In the genomic region with DNA sequence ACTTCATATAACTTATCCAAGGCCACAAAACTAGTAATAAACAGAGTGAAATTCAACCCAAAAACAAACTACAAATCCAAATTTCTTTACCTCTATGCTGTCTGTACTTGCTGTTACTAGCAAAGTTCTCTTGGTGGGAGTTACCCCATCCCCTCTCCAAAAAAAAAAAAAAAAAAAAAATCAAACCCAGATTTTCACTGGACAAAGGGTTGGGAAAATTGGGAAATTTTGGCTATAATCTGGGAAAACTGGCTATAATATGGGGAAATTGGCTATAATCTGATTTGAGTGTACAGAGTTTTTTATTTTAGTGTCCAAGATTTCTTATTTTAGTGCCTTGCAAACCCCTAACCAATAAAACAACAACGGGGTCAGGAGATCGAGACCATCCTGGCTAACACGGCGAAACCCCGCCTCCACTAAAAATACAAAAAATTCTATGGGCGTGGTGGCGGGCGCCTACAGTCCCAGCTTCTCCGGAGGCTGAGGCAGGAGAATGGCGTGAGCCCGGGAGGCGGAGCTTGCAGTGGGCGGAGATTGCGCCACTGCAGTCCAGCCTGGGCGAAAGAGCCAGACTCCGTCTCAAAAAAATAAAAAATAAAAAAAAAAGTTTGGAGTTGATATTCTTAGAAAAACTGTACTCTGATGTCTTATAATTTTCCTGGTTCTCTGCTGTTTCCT, we compare ENCODE assay signal across 9 cellular contexts.
DNase-seq lines count a peak whose midpoint lies in the region; ATAC-seq and TF ChIP-seq lines count a peak whose summit lies in the region.
"Had no signal": no experiment of that assay in that cellular context is flagged by ENCODE, and none has a peak within 500 bp of the region (broad histone marks: within the 10 kb centered on the region; RNA-seq: fewer than 3 reads in every experiment).

No MANE protein-coding gene starts in this region.

- H3K36me3 ChIP-seq in right atrium auricular region = no peaks in the 10 kb centered on the region

- peak overlapping the region; percentile 33; the same call in 1 of the 2 replicates for H3K4me3 Mint-ChIP-seq in HFFc6
- no peak overlapping the region for H3K4me3 Mint-ChIP-seq in activated B cell treated with CpG ODN at 0.5 μM for 24 hours
- H3K4me3 Mint-ChIP-seq in stimulated activated naive B cell treated with anti-CD40 and anti-IgM and Interleukin-4, amounts not matched to agents 10 μg/mL and 1 μg/mL and 100 μg/mL, for 72 hours = peak overlapping the region in 1 of 2 donors; percentile 11
- H3K4me3 Mint-ChIP-seq in activated naive CD8-positive, alpha-beta T cell treated with anti-CD3 and anti-CD28 coated beads, Interleukin-2, amount 50 U/mL, for 24 hours = no peak overlapping the region

- TF ChIP-seq CTCF in HFFc6 (IDR thresholded peaks at IDR 0.05) (no peak), activated B cell treated with CpG ODN at 0.5 μM for 24 hours (IDR thresholded peaks at IDR 0.05) (no peak), right atrium auricular region (IDR thresholded peaks at IDR 0.05) (no peak)

- ATAC-seq in activated B cell treated with CpG ODN at 0.5 μM for 24 hours (ENCODE audit: low read depth) = no peak
- no peak for ATAC-seq in stimulated activated naive B cell treated with anti-CD40 and anti-IgM and Interleukin-4, amounts not matched to agents 10 μg/mL and 1 μg/mL and 100 μg/mL, for 72 hours (replicated peaks)
- no peak for ATAC-seq in GM18861 (IDR thresholded peaks at IDR 0.05; ENCODE audit: unreplicated experiment)
- ATAC-seq in activated naive CD8-positive, alpha-beta T cell treated with anti-CD3 and anti-CD28 coated beads, Interleukin-2, amount 50 U/mL, for 24 hours = no peak

- POLR2A ChIA-PET in activated B cell treated with CpG ODN at 0.5 μM for 24 hours (lab: Charles Lee) = interaction anchor here (0.6 to 1.5 kb wide), 6 partner anchors 12 to 223 kb away, joined by 4 to 6 read pairs (median 4); a partner anchor contains a TSS

- peak overlapping the region; percentile 72 to 81 for H3K27ac ChIP-seq in right atrium auricular region

- H3K36me3 Mint-ChIP-seq in HFFc6 (ENCODE audit: low read depth) (no peaks in the 10 kb centered on the region), activated B cell treated with CpG ODN at 0.5 μM for 24 hours (ENCODE audit: low read depth) (peaks cover 38% of the 10 kb centered on the region)
- peaks cover 60 to 65% of the 10 kb centered on the region in 2 donors for H3K36me3 Mint-ChIP-seq in stimulated activated naive B cell treated with anti-CD40 and anti-IgM and Interleukin-4, amounts not matched to agents 10 μg/mL and 1 μg/mL and 100 μg/mL, for 72 hours
- peaks cover 14% of the 10 kb centered on the region for H3K36me3 Mint-ChIP-seq in activated naive CD8-positive, alpha-beta T cell treated with anti-CD3 and anti-CD28 coated beads, Interleukin-2, amount 50 U/mL, for 24 hours (ENCODE audit: low read depth)

- H3K4me1 ChIP-seq in right atrium auricular region = peaks cover 0 to 30% of the 10 kb centered on the region in 2 donors

- H3K27ac Mint-ChIP-seq in HFFc6 = no peak overlapping the region; the same call in 1 of the 2 replicates
- peak overlapping the region; percentile 72 for H3K27ac Mint-ChIP-seq in activated B cell treated with CpG ODN at 0.5 μM for 24 hours
- H3K27ac Mint-ChIP-seq in stimulated activated naive B cell treated with anti-CD40 and anti-IgM and Interleukin-4, amounts not matched to agents 10 μg/mL and 1 μg/mL and 100 μg/mL, for 72 hours = peak overlapping the region; percentile 95
- H3K27ac Mint-ChIP-seq in activated naive CD8-positive, alpha-beta T cell treated with anti-CD3 and anti-CD28 coated beads, Interleukin-2, amount 50 U/mL, for 24 hours = no peak overlapping the region

- no peaks in the 10 kb centered on the region for H3K9me3 Mint-ChIP-seq in HFFc6
- no peaks in the 10 kb centered on the region for H3K9me3 Mint-ChIP-seq in activated B cell treated with CpG ODN at 0.5 μM for 24 hours
- H3K9me3 Mint-ChIP-seq in stimulated activated naive B cell treated with anti-CD40 and anti-IgM and Interleukin-4, amounts not matched to agents 10 μg/mL and 1 μg/mL and 100 μg/mL, for 72 hours = no peaks in the 10 kb centered on the region
- no peaks in the 10 kb centered on the region for H3K9me3 Mint-ChIP-seq in activated naive CD8-positive, alpha-beta T cell treated with anti-CD3 and anti-CD28 coated beads, Interleukin-2, amount 50 U/mL, for 24 hours

- H3K4me1 Mint-ChIP-seq in HFFc6 (ENCODE audit: low read depth) = peaks cover 55% of the 10 kb centered on the region
- H3K4me1 Mint-ChIP-seq in activated B cell treated with CpG ODN at 0.5 μM for 24 hours = peaks cover 68% of the 10 kb centered on the region
- peaks cover 46 to 89% of the 10 kb centered on the region in 2 donors for H3K4me1 Mint-ChIP-seq in stimulated activated naive B cell treated with anti-CD40 and anti-IgM and Interleukin-4, amounts not matched to agents 10 μg/mL and 1 μg/mL and 100 μg/mL, for 72 hours
- H3K4me1 Mint-ChIP-seq in activated naive CD8-positive, alpha-beta T cell treated with anti-CD3 and anti-CD28 coated beads, Interleukin-2, amount 50 U/mL, for 24 hours = peaks cover 41% of the 10 kb centered on the region

- H3K27me3 ChIP-seq in right atrium auricular region = no peaks in the 10 kb centered on the region

- DNase-seq in HFFc6 (no peak), activated B cell treated with CpG ODN at 0.5 μM for 24 hours (no peak), right atrium auricular region (ENCODE audit: low spot score) (no peak), superior temporal gyrus (ENCODE audit: extremely low spot score) (no peak), NCI-H187 (lab: John Stamatoyannopoulos, UW) (no peak)
- no peak for DNase-seq in stimulated activated naive B cell treated with anti-CD40 and anti-IgM and Interleukin-4, amounts not matched to agents 10 μg/mL and 1 μg/mL and 100 μg/mL, for 72 hours
- DNase-seq in activated naive CD8-positive, alpha-beta T cell treated with anti-CD3 and anti-CD28 coated beads, Interleukin-2, amount 50 U/mL, for 24 hours = no peak
- DNase-seq: cortex of kidney had no signal

- CTCF ChIA-PET in activated B cell treated with CpG ODN at 0.5 μM for 24 hours (lab: Charles Lee) = interaction anchor here (0.6 kb wide), 1 partner anchor 140 kb away, joined by 3 read pairs; no protein-coding TSS in a partner anchor

- intact Hi-C loops in activated B cell treated with CpG ODN at 0.5 μM for 24 hours (cut with micrococcal nuclease) = loop anchor here (1.0 to 2.0 kb wide), 5 partner anchors 9 to 37 kb away; no protein-coding TSS in a partner anchor

- H3K4me3 ChIP-seq in right atrium auricular region = no peak overlapping the region

- H3K27me3 Mint-ChIP-seq in HFFc6 (ENCODE audit: insufficient read depth) (peaks cover 4% of the 10 kb centered on the region; the same call in 1 of the 2 replicates), activated B cell treated with CpG ODN at 0.5 μM for 24 hours (no peaks in the 10 kb centered on the region)
- H3K27me3 Mint-ChIP-seq in stimulated activated naive B cell treated with anti-CD40 and anti-IgM and Interleukin-4, amounts not matched to agents 10 μg/mL and 1 μg/mL and 100 μg/mL, for 72 hours = no peaks in the 10 kb centered on the region
- H3K27me3 Mint-ChIP-seq in activated naive CD8-positive, alpha-beta T cell treated with anti-CD3 and anti-CD28 coated beads, Interleukin-2, amount 50 U/mL, for 24 hours = no peaks in the 10 kb centered on the region

- no peaks in the 10 kb centered on the region for H3K9me3 ChIP-seq in right atrium auricular region

Comparison
In these comparisons a context has a peak if more than half of its experiments do, and no peak if none do; other contexts are left out.
1. H3K27ac Mint-ChIP-seq: peak in activated B cell treated with CpG ODN at 0.5 μM for 24 hours (single experiment) and stimulated activated naive B cell treated with anti-CD40 and anti-IgM and Interleukin-4, amounts not matched to agents 10 μg/mL and 1 μg/mL and 100 μg/mL, for 72 hours (single experiment); none in HFFc6 (single experiment) and activated naive CD8-positive, alpha-beta T cell treated with anti-CD3 and anti-CD28 coated beads, Interleukin-2, amount 50 U/mL, for 24 hours (single experiment).